ENCODE assay signal across 8 cellular contexts in the genomic region with DNA sequence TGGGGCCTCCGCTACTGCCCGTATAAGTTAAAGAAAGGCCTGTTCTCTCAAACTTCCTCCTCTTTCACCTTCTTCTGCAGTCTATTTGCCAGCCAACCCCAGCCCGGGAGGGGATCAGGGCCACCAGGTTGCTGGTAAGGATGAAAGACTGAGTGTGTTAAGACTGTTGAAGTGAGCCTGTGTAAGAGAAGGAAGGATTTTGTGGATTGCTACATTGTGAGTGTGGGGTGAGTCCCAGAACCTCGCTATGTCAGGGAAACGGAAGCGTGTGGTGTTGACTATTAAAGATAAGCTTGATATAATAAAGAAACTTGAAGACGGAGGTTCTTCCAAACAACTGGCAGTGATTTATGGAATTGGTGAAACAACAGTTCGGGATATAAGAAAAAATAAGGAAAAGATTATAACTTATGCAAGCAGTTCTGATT. TPM values are rescaled to one million over a fixed set of nuclear protein-coding genes. Genes with fewer than 3 reads are reported as not detected.
DNase-seq lines count a peak whose midpoint lies in the region; ATAC-seq lines count a peak whose summit lies in the region.

No MANE protein-coding gene starts in this region.

- peak; percentile 2 for ATAC-seq in Right ventricle myocardium inferior
- no peak for ATAC-seq in activated naive CD8-positive, alpha-beta T cell treated with anti-CD3 and anti-CD28 coated beads, Interleukin-2, amount 10 ng/mL, durations not matched to agents 7 days and 5 days (ENCODE audit: low read depth)
- ATAC-seq in stimulated activated memory B cell treated with anti-CD40 and anti-IgM and Interleukin-4, amounts not matched to agents 10 μg/mL and 1 μg/mL and 100 μg/mL, for 72 hours, result no peak
- ATAC-seq in HG02678 (IDR thresholded peaks at IDR 0.05; ENCODE audit: unreplicated experiment), result no peak

- H3K4me1 ChIP-seq in iPS-18a (ENCODE audit: control insufficient read depth, low read depth, low read length), result peaks cover 3% of the 10 kb centered on the region

- intact Hi-C loops in Right ventricle myocardium inferior (cut with DNase I) (loop anchor here (10.0 kb wide), 1 partner anchor 556 kb away; no protein-coding TSS in a partner anchor), cardiac septum (cut with DNase I) (loop anchor here (5.0 kb wide), 1 partner anchor 553 kb away; no protein-coding TSS in a partner anchor)

- H3K36me3 Mint-ChIP-seq in activated naive CD8-positive, alpha-beta T cell treated with anti-CD3 and anti-CD28 coated beads, Interleukin-2, amount 10 ng/mL, durations not matched to agents 7 days and 5 days, result peaks cover 11% of the 10 kb centered on the region
- H3K36me3 Mint-ChIP-seq in stimulated activated memory B cell treated with anti-CD40 and anti-IgM and Interleukin-4, amounts not matched to agents 10 μg/mL and 1 μg/mL and 100 μg/mL, for 72 hours, result peaks cover 15% of the 10 kb centered on the region

- no peaks in the 10 kb centered on the region for H3K9me3 Mint-ChIP-seq in activated naive CD8-positive, alpha-beta T cell treated with anti-CD3 and anti-CD28 coated beads, Interleukin-2, amount 10 ng/mL, durations not matched to agents 7 days and 5 days
- H3K9me3 Mint-ChIP-seq in stimulated activated memory B cell treated with anti-CD40 and anti-IgM and Interleukin-4, amounts not matched to agents 10 μg/mL and 1 μg/mL and 100 μg/mL, for 72 hours, result no peaks in the 10 kb centered on the region

- DNase-seq in Right ventricle myocardium inferior (ENCODE audit: missing footprints), result no peak
- no peak for DNase-seq in cardiac septum (ENCODE audit: low spot score)
- no peak for DNase-seq in activated naive CD8-positive, alpha-beta T cell treated with anti-CD3 and anti-CD28 coated beads, Interleukin-2, amount 10 ng/mL, durations not matched to agents 7 days and 5 days
- no peak for DNase-seq in ACHN
- DNase-seq in DMS53 (lab: John Stamatoyannopoulos, UW), result no peak

- H3K27me3 ChIP-seq in iPS-18a (ENCODE audit: control insufficient read depth, insufficient read depth, low read length), result no peaks in the 10 kb centered on the region

- H3K9ac ChIP-seq in iPS-18a (ENCODE audit: low read length), result peak overlapping the region; percentile 85

- peak overlapping the region; percentile 73 for H3K4me3 ChIP-seq in iPS-18a (ENCODE audit: low read length)

- peak overlapping the region; percentile 49 for H3K27ac ChIP-seq in iPS-18a (ENCODE audit: low read length)

- peak overlapping the region; percentile 88 for H3K27ac Mint-ChIP-seq in activated naive CD8-positive, alpha-beta T cell treated with anti-CD3 and anti-CD28 coated beads, Interleukin-2, amount 10 ng/mL, durations not matched to agents 7 days and 5 days
- H3K27ac Mint-ChIP-seq in stimulated activated memory B cell treated with anti-CD40 and anti-IgM and Interleukin-4, amounts not matched to agents 10 μg/mL and 1 μg/mL and 100 μg/mL, for 72 hours, result peak overlapping the region; percentile 86

- H3K27me3 Mint-ChIP-seq in activated naive CD8-positive, alpha-beta T cell treated with anti-CD3 and anti-CD28 coated beads, Interleukin-2, amount 10 ng/mL, durations not matched to agents 7 days and 5 days, result no peaks in the 10 kb centered on the region
- no peaks in the 10 kb centered on the region for H3K27me3 Mint-ChIP-seq in stimulated activated memory B cell treated with anti-CD40 and anti-IgM and Interleukin-4, amounts not matched to agents 10 μg/mL and 1 μg/mL and 100 μg/mL, for 72 hours

- H3K36me3 ChIP-seq in iPS-18a (ENCODE audit: control insufficient read depth, low read depth, low read length), result peaks cover 3% of the 10 kb centered on the region

- POLR2A ChIA-PET in activated naive CD8-positive, alpha-beta T cell treated with anti-CD3 and anti-CD28 coated beads, Interleukin-2, amount 10 ng/mL, durations not matched to agents 7 days and 5 days (lab: Charles Lee), result interaction anchor here (0.7 to 3.8 kb wide), 11 partner anchors 30 to 1323 kb away, joined by 3 to 55 read pairs (median 4); a partner anchor contains a TSS

- H3K9me3 ChIP-seq in iPS-18a (ENCODE audit: control insufficient read depth, low read depth, low read length), result no peaks in the 10 kb centered on the region

- peaks cover 28% of the 10 kb centered on the region for H3K4me1 Mint-ChIP-seq in activated naive CD8-positive, alpha-beta T cell treated with anti-CD3 and anti-CD28 coated beads, Interleukin-2, amount 10 ng/mL, durations not matched to agents 7 days and 5 days
- peaks cover 43% of the 10 kb centered on the region for H3K4me1 Mint-ChIP-seq in stimulated activated memory B cell treated with anti-CD40 and anti-IgM and Interleukin-4, amounts not matched to agents 10 μg/mL and 1 μg/mL and 100 μg/mL, for 72 hours

- peak overlapping the region; percentile 88 for H3K4me3 Mint-ChIP-seq in activated naive CD8-positive, alpha-beta T cell treated with anti-CD3 and anti-CD28 coated beads, Interleukin-2, amount 10 ng/mL, durations not matched to agents 7 days and 5 days
- peak overlapping the region; percentile 94 for H3K4me3 Mint-ChIP-seq in stimulated activated memory B cell treated with anti-CD40 and anti-IgM and Interleukin-4, amounts not matched to agents 10 μg/mL and 1 μg/mL and 100 μg/mL, for 72 hours

- in situ Hi-C loops in ACHN (cut with HindIII; ENCODE audit: low pct_ligation_motif_present, low pct_unique_long_range_greater_than_20kb, low sequenced_read_pairs), result no loop called here

RNA-seq across cellular contexts. Expression of a gene that starts 0.6 kb away (rescaled TPM):
- total RNA-seq in Right ventricle myocardium inferior (6.0 TPM), cardiac septum (7.6 TPM)
- total RNA-seq in activated naive CD8-positive, alpha-beta T cell treated with anti-CD3 and anti-CD28 coated beads, Interleukin-2, amount 10 ng/mL, durations not matched to agents 7 days and 5 days, result 10 to 100 TPM; 12.7 to 14.1 TPM

RNA-seq across cellular contexts. Expression of a gene that starts 0.7 kb away (rescaled TPM):
- 16.9 TPM for total RNA-seq in Right ventricle myocardium inferior
- total RNA-seq in cardiac septum, result 16.4 TPM
- total RNA-seq in activated naive CD8-positive, alpha-beta T cell treated with anti-CD3 and anti-CD28 coated beads, Interleukin-2, amount 10 ng/mL, durations not matched to agents 7 days and 5 days, result 10 to 100 TPM; 34.6 to 40.3 TPM

RNA-seq across cellular contexts. Expression of a gene that starts 47.4 kb away (rescaled TPM):
- total RNA-seq in Right ventricle myocardium inferior (5.2 TPM), cardiac septum (4.8 TPM)
- total RNA-seq in activated naive CD8-positive, alpha-beta T cell treated with anti-CD3 and anti-CD28 coated beads, Interleukin-2, amount 10 ng/mL, durations not matched to agents 7 days and 5 days, result 10 to 100 TPM; 18.6 to 20.5 TPM
